34 cellular contexts compared by ENCODE assay signal in genomic region chr3:89971329-89971728, GRCh38.
A peak's percentile ranks its signal among the peaks of the same experiment; 100 is the strongest.
DNase-seq lines count a peak whose midpoint lies in the region; ATAC-seq, FAIRE-seq and TF ChIP-seq lines count a peak whose summit lies in the region.
"Had no signal": no experiment of that assay in that cellular context is flagged by ENCODE, and none has a peak within 500 bp of the region (broad histone marks: within the 10 kb centered on the region; RNA-seq: fewer than 3 reads in every experiment).

No MANE protein-coding gene starts in this region.

- POLR2A ChIA-PET in HepG2 (lab: Yijun Ruan, JAX), result no interaction called here
- POLR2A ChIA-PET in A549 (lab: Yijun Ruan, JAX), result no interaction called here
- POLR2A ChIA-PET in IMR-90 (lab: Charles Lee; ENCODE audit: unreplicated experiment), result no interaction called here

- no peak overlapping the region for H2BK20ac ChIP-seq in IMR-90 (ENCODE audit: low read depth, low read length)

- DNase-seq in HepG2 (ENCODE audit: low spot score), result no peak
- no peak for DNase-seq in right lobe of liver
- DNase-seq in A549 (ENCODE audit: low read depth in 1 of 2, low spot score in 1 of 2), result no peak
- DNase-seq in IMR-90, result no peak
- DNase-seq in T-helper 9 cell, result no peak
- no peak for DNase-seq in NCI-H2196 (lab: John Stamatoyannopoulos, UW; ENCODE audit: unreplicated experiment)
- DNase-seq: 8988T; ACHN; AML-193; BE2C; C1 segment of cervical spinal cord; Caco-2; Calu3; CD4-positive, alpha-beta memory T cell; CD4-positive, alpha-beta T cell; CD4-positive, CD25-positive, alpha-beta regulatory T cell; CD8-positive, alpha-beta memory T cell; CD8-positive, alpha-beta T cell; COR-L47; DMS 273 treated with DMSO at 0.1 percent for 48 hours; DMS153; DMS53; DMS79; DMS79 treated with DMSO at 0.1 percent for 48 hours; DND-41; EL had no signal

- no peak overlapping the region for H2BK120ac ChIP-seq in IMR-90 (ENCODE audit: low read depth, low read length)

- H3K27ac ChIP-seq in HepG2 (ENCODE audit: extremely low read length, insufficient read depth, low read length) (no peak overlapping the region), right lobe of liver (no peak overlapping the region), A549 (no peak overlapping the region), ACC112 (ENCODE audit: low read depth, low read length) (no peak overlapping the region), IMR-90 (ENCODE audit: insufficient read depth, low read length) (no peak overlapping the region)
- H3K27ac ChIP-seq: 22Rv1; BLaER1; BLaER1 treated with 17β-estradiol and CSF1 and Interleukin-3, amounts not matched to agents 10 nM and 100 nM; C4-2B had no signal

- intact Hi-C loops in HepG2 (cut with micrococcal nuclease; ENCODE audit: unreplicated experiment), result no loop called here
- intact Hi-C loops in right lobe of liver (cut with DNase I), result no loop called here
- intact Hi-C loops in IMR-90 (cut with micrococcal nuclease), result no loop called here

- H3K18ac ChIP-seq in IMR-90 (ENCODE audit: low read depth, low read length), result no peak overlapping the region

- H3K79me2 ChIP-seq in HepG2 (ENCODE audit: insufficient read depth, low read length) (no peaks in the 10 kb centered on the region), ACC112 (ENCODE audit: control insufficient read depth, insufficient read depth, low read length, unreplicated experiment) (no peaks in the 10 kb centered on the region)

- no peak overlapping the region for H2BK5ac ChIP-seq in IMR-90 (ENCODE audit: low read depth, low read length, poor library complexity, severe bottlenecking)

- H3K9me1 ChIP-seq in IMR-90 (ENCODE audit: insufficient read depth, low read length), result no peaks in the 10 kb centered on the region

- TF ChIP-seq EP300 in HepG2 (IDR thresholded peaks at IDR 0.05; ENCODE audit: low read depth in 2 of 2, low read length in 2 of 2) (no peak), HepG2 (CRISPR knock-in tag; IDR thresholded peaks at IDR 0.05; ENCODE audit: borderline replicate concordance) (no peak), A549 (IDR thresholded peaks at IDR 0.05) (no peak)

- no peak for ATAC-seq in HepG2
- ATAC-seq in right lobe of liver, result no peak
- ATAC-seq in A549, result no peak
- ATAC-seq in IMR-90 (ENCODE audit: low read depth), result no peak
- no peak for ATAC-seq in HG03175 (IDR thresholded peaks at IDR 0.05; ENCODE audit: unreplicated experiment)
- ATAC-seq: CD8-positive, alpha-beta T cell had no signal

- H2AFZ ChIP-seq in HepG2 (ENCODE audit: low read length) (no peak overlapping the region), ACC112 (ENCODE audit: low read length, unreplicated experiment) (peak overlapping the region; percentile 28), IMR-90 (replicated peaks; ENCODE audit: low read length, poor library complexity) (no peak overlapping the region)

- TF ChIP-seq POLR2A in HepG2 (IDR thresholded peaks at IDR 0.05; ENCODE audit: insufficient read depth in 1 of 2, low read depth in 2 of 2, low read length in 2 of 2), result no peak
- TF ChIP-seq POLR2A in right lobe of liver (IDR thresholded peaks at IDR 0.05), result no peak
- TF ChIP-seq POLR2A in A549 (IDR thresholded peaks at IDR 0.05; ENCODE audit: low read length), result no peak
- no peak for TF ChIP-seq POLR2A in IMR-90 (IDR thresholded peaks at IDR 0.05; ENCODE audit: low read depth, low read length)

- CTCF ChIA-PET in HepG2 (lab: Yijun Ruan, JAX; ENCODE audit: low intra/inter-chr PET ratio, low total read pairs), result no interaction called here
- CTCF ChIA-PET in A549 (lab: Yijun Ruan, JAX), result no interaction called here
- CTCF ChIA-PET in IMR-90 (lab: Yijun Ruan, JAX), result no interaction called here

- H3K27me3 ChIP-seq in HepG2 (ENCODE audit: control insufficient read depth in 1 of 2, insufficient read depth in 2 of 2, low read length in 2 of 2) (no peaks in the 10 kb centered on the region; a peak in 1 of 5 replicates), right lobe of liver (no peaks in the 10 kb centered on the region), ACC112 (ENCODE audit: insufficient read depth, low read length) (no peaks in the 10 kb centered on the region), IMR-90 (ENCODE audit: control insufficient read depth, insufficient read depth, low read length) (no peaks in the 10 kb centered on the region)
- H3K27me3 ChIP-seq: BE2C; BLaER1; BLaER1 treated with 17β-estradiol and CSF1 and Interleukin-3, amounts not matched to agents 10 nM and 100 nM had no signal

- H3K4me2 ChIP-seq in HepG2 (ENCODE audit: low read depth, low read length) (no peak overlapping the region), A549 (no peak overlapping the region), IMR-90 (ENCODE audit: low read depth, low read length) (no peak overlapping the region)
- H3K4me2 ChIP-seq: BLaER1; BLaER1 treated with 17β-estradiol and CSF1 and Interleukin-3, amounts not matched to agents 10 nM and 100 nM had no signal

- TF ChIP-seq RAD21 in HepG2 (CRISPR knock-in tag; IDR thresholded peaks at IDR 0.05) (no peak), A549 (conservative IDR thresholded peaks at IDR 0.05 in 1 of 2, IDR thresholded peaks at IDR 0.05 in 1 of 2) (no peak), IMR-90 (IDR thresholded peaks at IDR 0.05; ENCODE audit: low read length) (no peak)

- H3K36me3 ChIP-seq in HepG2 (replicated peaks in 1 of 2; ENCODE audit: control insufficient read depth in 1 of 2, insufficient read depth in 2 of 2, low read length in 2 of 2) (no peaks in the 10 kb centered on the region), right lobe of liver (no peaks in the 10 kb centered on the region), ACC112 (ENCODE audit: insufficient read depth, low read length) (no peaks in the 10 kb centered on the region), IMR-90 (ENCODE audit: control insufficient read depth, insufficient read depth, low read length) (no peaks in the 10 kb centered on the region)
- H3K36me3 ChIP-seq: BE2C; BLaER1; BLaER1 treated with 17β-estradiol and CSF1 and Interleukin-3, amounts not matched to agents 10 nM and 100 nM had no signal

- H3K4me1 ChIP-seq in HepG2 (ENCODE audit: insufficient read depth, low read length) (no peaks in the 10 kb centered on the region), right lobe of liver (no peaks in the 10 kb centered on the region), A549 (no peaks in the 10 kb centered on the region), ACC112 (ENCODE audit: control insufficient read depth, insufficient read depth, low read length, unreplicated experiment) (no peaks in the 10 kb centered on the region), IMR-90 (ENCODE audit: control insufficient read depth, insufficient read depth, low read length) (no peaks in the 10 kb centered on the region)
- H3K4me1 ChIP-seq: BE2C; BLaER1; BLaER1 treated with 17β-estradiol and CSF1 and Interleukin-3, amounts not matched to agents 10 nM and 100 nM; Caco-2 had no signal

- no peak overlapping the region for H4K5ac ChIP-seq in IMR-90 (ENCODE audit: low read depth, low read length)

- H3K9ac ChIP-seq in HepG2 (ENCODE audit: insufficient read depth, low read depth, low read length) (no peak overlapping the region), IMR-90 (ENCODE audit: low read depth, low read length) (no peak overlapping the region)
- H3K9ac ChIP-seq: BLaER1; BLaER1 treated with 17β-estradiol and CSF1 and Interleukin-3, amounts not matched to agents 10 nM and 100 nM had no signal

- no peaks in the 10 kb centered on the region for H4K20me1 ChIP-seq in HepG2 (ENCODE audit: insufficient read depth, low read length)
- H4K20me1 ChIP-seq in IMR-90 (ENCODE audit: insufficient read depth, low read length), result no peaks in the 10 kb centered on the region
- H4K20me1 ChIP-seq: BLaER1; BLaER1 treated with 17β-estradiol and CSF1 and Interleukin-3, amounts not matched to agents 10 nM and 100 nM had no signal

- in situ Hi-C loops in HepG2 (cut with HindIII; ENCODE audit: extremely low pct_ligation_motif_present, low pct_unique_long_range_greater_than_20kb) (loop anchor here (25.0 kb wide), 1 partner anchor 91 kb away; no protein-coding TSS in a partner anchor), IMR-90 (cut with MboI; ENCODE audit: low sequenced_read_pairs) (no loop called here)

- H3K9me3 ChIP-seq in HepG2 (ENCODE audit: low read length) (peaks cover 12% of the 10 kb centered on the region), right lobe of liver (no peaks in the 10 kb centered on the region), A549 (no peaks in the 10 kb centered on the region), IMR-90 (ENCODE audit: control insufficient read depth, insufficient read depth, low read length) (no peaks in the 10 kb centered on the region)
- H3K9me3 ChIP-seq: BE2C, BLaER1 had no signal

- no peak overlapping the region for H3K23ac ChIP-seq in IMR-90 (ENCODE audit: low read depth, low read length)

- no peak overlapping the region for H4K8ac ChIP-seq in IMR-90 (ENCODE audit: low read depth in 2 of 2, low read length in 2 of 2)

- no peak overlapping the region for H2AK9ac ChIP-seq in IMR-90 (replicated peaks; ENCODE audit: low read depth, low read length, poor library complexity)

- no peaks in the 10 kb centered on the region for H3K79me1 ChIP-seq in IMR-90 (ENCODE audit: low read depth in 1 of 2, low read length in 2 of 2)

- H4K91ac ChIP-seq in IMR-90 (ENCODE audit: insufficient read depth, low read depth, low read length), result no peak overlapping the region

- FAIRE-seq in HepG2 (lab: Jason Lieb, UNC) (no peak), A549 (lab: Jason Lieb, UNC) (no peak)
- FAIRE-seq: A204.1, D721Med had no signal

- dilution Hi-C loops in IMR-90 (cut with HindIII; ENCODE audit: low sequenced_read_pairs, unreplicated experiment), result no loop called here

- H3K14ac ChIP-seq in IMR-90 (replicated peaks; ENCODE audit: low read depth, low read length), result no peak overlapping the region

- H3K56ac ChIP-seq in IMR-90 (ENCODE audit: extremely low read depth, insufficient read depth, low read length), result no peak overlapping the region

- H2AK5ac ChIP-seq in IMR-90 (ENCODE audit: low read depth, low read length), result no peak overlapping the region

- H3K4ac ChIP-seq in IMR-90 (ENCODE audit: low read depth, low read length), result no peak overlapping the region

- BruUV-seq in HepG2 (replicated peaks; lab: Mats Ljungman, UMichigan), result no TSS peak
- no TSS peak for BruUV-seq in IMR-90 (replicated peaks; lab: Mats Ljungman, UMichigan)

- H3K4me3 ChIP-seq in HepG2 (replicated peaks in 1 of 3; ENCODE audit: insufficient read depth in 1 of 3, low read depth in 2 of 3, low read length in 3 of 3) (no peak overlapping the region), right lobe of liver (no peak overlapping the region), A549 (no peak overlapping the region), ACC112 (ENCODE audit: low read depth, low read length) (no peak overlapping the region), IMR-90 (ENCODE audit: insufficient read depth, low read depth, low read length) (no peak overlapping the region)
- H3K4me3 ChIP-seq: BLaER1; BLaER1 treated with 17β-estradiol and CSF1 and Interleukin-3, amounts not matched to agents 10 nM and 100 nM had no signal

- no peak for TF ChIP-seq CTCF in HepG2 (CRISPR knock-in tag; IDR thresholded peaks at IDR 0.05)
- no peak for TF ChIP-seq CTCF in right lobe of liver (IDR thresholded peaks at IDR 0.05)
- TF ChIP-seq CTCF in A549 (IDR thresholded peaks at IDR 0.05), result no peak
- no peak for TF ChIP-seq CTCF in IMR-90 (conservative IDR thresholded peaks at IDR 0.05; ENCODE audit: low read depth, low read length)

- 5% methylated on average over 2 of the region's 2 CpGs for WGBS in HepG2 (ENCODE audit: low lambda C conversion rate)
- 56% methylated on average over 2 of the region's 2 CpGs for WGBS in right lobe of liver (ENCODE audit: insufficient coverage, low coverage, low lambda C conversion rate, missing lambda C conversion rate)
- WGBS in A549 (ENCODE audit: missing lambda C conversion rate), result 1% methylated on average over 2 of the region's 2 CpGs
- no CpG with 5 or more reads among the region's 2 CpGs for WGBS in IMR-90 (ENCODE audit: extremely low coverage in 2 of 2, insufficient read length in 1 of 2), 2 experiments

- no peak overlapping the region for H2BK15ac ChIP-seq in IMR-90 (ENCODE audit: low read depth, low read length)

Comparison
In these comparisons a context has a peak if more than half of its experiments do, and no peak if none do; other contexts are left out.
1. Of the 38 proteins assayed by ChIP-seq in both HepG2 and A549: peak only in HepG2: none; only in A549: none; in both: MAFK; in neither: 37.